Comparison of ENCODE assay signal across 23 cellular contexts in the genomic region with DNA sequence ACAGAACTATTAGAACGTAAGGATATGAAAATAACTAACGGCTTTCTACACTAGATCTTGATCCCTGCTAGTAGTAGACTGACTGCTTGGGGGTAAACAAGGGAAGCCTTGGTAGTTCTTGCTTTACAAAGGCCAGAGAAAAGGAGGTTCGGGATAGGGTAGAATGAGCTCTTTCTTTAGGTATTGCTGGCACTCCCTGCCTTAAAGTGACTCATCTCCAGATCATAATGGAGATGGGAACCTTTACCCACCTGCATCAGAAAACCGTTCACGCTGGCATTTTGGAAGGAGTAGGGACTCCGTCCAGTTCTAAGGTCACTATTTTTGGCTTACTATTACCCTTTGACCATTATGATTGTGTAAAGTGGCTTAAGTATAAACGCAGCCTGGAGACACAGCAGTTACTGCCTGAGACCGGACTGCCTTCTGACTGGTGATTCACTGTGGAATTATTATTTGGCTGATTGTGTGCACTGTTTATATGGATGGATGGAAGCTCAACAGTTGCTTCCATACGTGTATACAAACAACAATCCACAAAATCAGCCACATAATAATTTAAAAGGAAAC.
A peak's percentile ranks its signal among the peaks of the same experiment; 100 is the strongest.
DNase-seq lines count a peak whose midpoint lies in the region; ATAC-seq, FAIRE-seq and TF ChIP-seq lines count a peak whose summit lies in the region.
"Had no signal": no experiment of that assay in that cellular context is flagged by ENCODE, and none has a peak within 500 bp of the region (broad histone marks: within the 10 kb centered on the region; RNA-seq: fewer than 3 reads in every experiment).

No MANE protein-coding gene starts in this region.

- H3K4me1 ChIP-seq in PC-3 (ENCODE audit: insufficient read depth, low read length) (peaks cover 9% of the 10 kb centered on the region), foreskin keratinocyte (no peaks in the 10 kb centered on the region)
- H3K4me1 ChIP-seq: A549 had no signal

- no peaks in the 10 kb centered on the region for H4K20me1 ChIP-seq in PC-3 (ENCODE audit: low read length)

- no peaks in the 10 kb centered on the region for H3K9me2 ChIP-seq in PC-3 (replicated peaks; ENCODE audit: low read length)
- H3K9me2 ChIP-seq: SK-N-SH had no signal

- intact Hi-C loops in PC-3 (cut with micrococcal nuclease): no loop called here

- H3K4me3 ChIP-seq in PC-3 (ENCODE audit: low read length): peak overlapping the region; percentile 33; the same call in 1 of the 2 replicates
- H3K4me3 ChIP-seq: A549, MG63 had no signal

- peak overlapping the region; percentile 29 for H3K27ac ChIP-seq in PC-3 (ENCODE audit: low read length)
- H3K27ac ChIP-seq in foreskin keratinocyte: no peak overlapping the region
- H3K27ac ChIP-seq: A549, HL-60 had no signal

- CTCF ChIA-PET in PC-3 (lab: Charles Lee): no interaction called here

- peak; percentile 6 for DNase-seq in HPDE6-E6E7 (ENCODE audit: extremely low spot score)
- DNase-seq in PC-3: peak; percentile 71
- peak in 1 of 2 donors; percentile 33 for DNase-seq in foreskin keratinocyte
- DNase-seq in urothelium cell line (ENCODE audit: low spot score): peak; percentile 16
- no peak for DNase-seq in kidney tubule cell (ENCODE audit: low spot score)
- DNase-seq in NOMO-1 treated with dmso at 0.1 percent for 144 hours (lab: John Stamatoyannopoulos, UW; ENCODE audit: unreplicated experiment): no peak
- DNase-seq: C1 segment of cervical spinal cord; CD4-positive, alpha-beta memory T cell; COR-L47; DMS53; KBM-7; MG63; NCI-H2029; NCI-H446 treated with DMSO at 0.1 percent for 48 hours; NCI-H82; NK-92 treated with Interleukin-12 subunit alpha and Interleukin-12 subunit beta, amount 100 ng/mL, for 24 hours; SK-N-SH; SW 1271 had no signal

- H3K9ac ChIP-seq in PC-3 (ENCODE audit: low read length): no peak overlapping the region
- H3K9ac ChIP-seq: SK-N-SH had no signal

- H3K9me3 ChIP-seq in PC-3 (ENCODE audit: low read length): no peaks in the 10 kb centered on the region
- H3K9me3 ChIP-seq: A549, MG63, SK-N-SH had no signal

- peak overlapping the region; percentile 53 for H2AFZ ChIP-seq in PC-3 (ENCODE audit: low read length)

- H3K36me3 ChIP-seq in PC-3 (ENCODE audit: low read depth, low read length): no peaks in the 10 kb centered on the region
- H3K36me3 ChIP-seq: MG63 had no signal

- no TSS peak for BruUV-seq in PC-3 (replicated peaks; lab: Mats Ljungman, UMichigan)

- no peaks in the 10 kb centered on the region for H3F3A ChIP-seq in PC-3 (ENCODE audit: low read length, unreplicated experiment)

- POLR2A ChIA-PET in PC-3 (lab: Charles Lee; ENCODE audit: unreplicated experiment): no interaction called here

- H3K27me3 ChIP-seq in PC-3 (ENCODE audit: low read length): no peaks in the 10 kb centered on the region
- H3K27me3 ChIP-seq in foreskin keratinocyte: no peaks in the 10 kb centered on the region
- H3K27me3 ChIP-seq: MG63 had no signal

- no peak for FAIRE-seq in urothelium cell line (lab: Jason Lieb, UNC)
- FAIRE-seq: A549, G401.6 had no signal

- TF ChIP-seq CTCF in PC-3 (conservative IDR thresholded peaks at IDR 0.05; ENCODE audit: low read depth, low read length) (no peak), foreskin keratinocyte (conservative IDR thresholded peaks at IDR 0.05) (no peak)

- no peaks in the 10 kb centered on the region for H3K79me2 ChIP-seq in PC-3 (ENCODE audit: low read length)

- ATAC-seq in PC-3: peak; percentile 98
- peak; percentile 57 for ATAC-seq in foreskin keratinocyte
- no peak for ATAC-seq in GM19397 (IDR thresholded peaks at IDR 0.05; ENCODE audit: unreplicated experiment)
- ATAC-seq: A549, Panc1 had no signal

- H3K4me2 ChIP-seq in PC-3 (ENCODE audit: low read length): peak overlapping the region; percentile 65
- H3K4me2 ChIP-seq: A549, SK-N-SH had no signal

Comparison
In these comparisons a context has a peak if more than half of its experiments do, and no peak if none do; other contexts are left out.
1. DNase-seq: peak in HPDE6-E6E7 (single experiment), PC-3 (single experiment) and urothelium cell line (single experiment); none in kidney tubule cell (single experiment) and NOMO-1 treated with dmso at 0.1 percent for 144 hours (single experiment).